22 cellular contexts compared by ENCODE assay signal in genomic region chr1:193786996-193787546, GRCh38.
A peak's percentile ranks its signal among the peaks of the same experiment; 100 is the strongest.
DNase-seq lines count a peak whose midpoint lies in the region; ATAC-seq, FAIRE-seq and TF ChIP-seq lines count a peak whose summit lies in the region.
"Had no signal": no experiment of that assay in that cellular context is flagged by ENCODE, and none has a peak within 500 bp of the region (broad histone marks: within the 10 kb centered on the region; RNA-seq: fewer than 3 reads in every experiment).

No MANE protein-coding gene starts in this region.

- DNase-seq in NCI-H82 (lab: John Stamatoyannopoulos, UW) (peak; percentile 9), NCI-H82 treated with DMSO at 0.1 percent for 48 hours (lab: John Stamatoyannopoulos, UW; ENCODE audit: unreplicated experiment) (no peak), mesendoderm (peak; percentile 16), small intestine (peak; percentile 51), NCI-H748 treated with DMSO at 0.1 percent for 48 hours (lab: John Stamatoyannopoulos, UW) (no peak)
- DNase-seq in CD4-positive, alpha-beta T cell, result no peak
- DNase-seq: ACHN; CD8-positive, alpha-beta T cell; DMS53; GF-D8; H7; Karpas-422; NCI-H1417; NCI-H1694 treated with DMSO at 0.1 percent for 48 hours; NCI-H446 treated with DMSO at 0.1 percent for 48 hours; NCI-H526 treated with DMSO at 0.1 percent for 48 hours; SHP77 treated with DMSO at 0.1 percent for 48 hours had no signal

- no peak overlapping the region for H2AK5ac ChIP-seq in mesendoderm (ENCODE audit: low read length)

- no peak overlapping the region for H3K23ac ChIP-seq in mesendoderm (ENCODE audit: low read length)

- no peak overlapping the region for H3K4me3 ChIP-seq in mesendoderm (ENCODE audit: low read length)
- H3K4me3 ChIP-seq in small intestine (ENCODE audit: low read depth in 1 of 2, low read length in 2 of 2), result no peak overlapping the region
- H3K4me3 ChIP-seq: BLaER1 treated with 17β-estradiol and CSF1 and Interleukin-3, amounts not matched to agents 10 nM and 100 nM; SK-N-MC had no signal

- FAIRE-seq in colon (lab: Jason Lieb, UNC) (peak; percentile 14), small intestine (lab: Jason Lieb, UNC) (no peak)

- H2BK5ac ChIP-seq in mesendoderm (ENCODE audit: low read length), result no peak overlapping the region

- CTCF ChIA-PET in CD4-positive, alpha-beta T cell (lab: Charles Lee), result no interaction called here

- WGBS in mesendoderm (ENCODE audit: extremely low coverage, insufficient coverage, low lambda C conversion rate), result no CpG with 5 or more reads among the region's 2 CpGs
- WGBS in small intestine, 3 donors, result 14 to 39% (median 34%) methylated on average over 2 of the region's 2 CpGs

- ATAC-seq in HG02588 (IDR thresholded peaks at IDR 0.05; ENCODE audit: unreplicated experiment), result no peak
- ATAC-seq in CD4-positive, alpha-beta T cell (ENCODE audit: poor library complexity), result no peak
- ATAC-seq: CD8-positive, alpha-beta T cell had no signal

- no peaks in the 10 kb centered on the region for H3K79me2 ChIP-seq in mesendoderm (ENCODE audit: control insufficient read depth, insufficient read depth, low read length)

- no peak overlapping the region for H3K4me3 Mint-ChIP-seq in CD4-positive, alpha-beta T cell
- H3K4me3 Mint-ChIP-seq: CD8-positive, alpha-beta T cell had no signal

- TF ChIP-seq CTCF in CD4-positive, alpha-beta T cell (IDR thresholded peaks at IDR 0.05), result no peak

- H3K36me3 ChIP-seq in mesendoderm (ENCODE audit: control insufficient read depth, insufficient read depth, low read length) (no peaks in the 10 kb centered on the region), small intestine (ENCODE audit: control insufficient read depth in 2 of 2, insufficient read depth in 2 of 2, low read length in 2 of 2) (no peaks in the 10 kb centered on the region)
- H3K36me3 ChIP-seq: BLaER1 treated with 17β-estradiol and CSF1 and Interleukin-3, amounts not matched to agents 10 nM and 100 nM had no signal

- H3K9me3 ChIP-seq in small intestine (ENCODE audit: control insufficient read depth, low read depth), result no peaks in the 10 kb centered on the region
- H3K9me3 ChIP-seq in CD4-positive, alpha-beta T cell (ENCODE audit: control insufficient read depth, low read length), result no peaks in the 10 kb centered on the region
- H3K9me3 ChIP-seq: BLaER1 treated with 17β-estradiol and CSF1 and Interleukin-3, amounts not matched to agents 10 nM and 100 nM had no signal

- no peak overlapping the region for H3K4ac ChIP-seq in mesendoderm (ENCODE audit: low read depth, low read length)

- no peak overlapping the region for H2BK15ac ChIP-seq in mesendoderm (replicated peaks; ENCODE audit: low read depth)

- no peak overlapping the region for H3K56ac ChIP-seq in mesendoderm (ENCODE audit: low read length)

- no peaks in the 10 kb centered on the region for H3K4me1 Mint-ChIP-seq in CD4-positive, alpha-beta T cell (ENCODE audit: low read depth)

- no peaks in the 10 kb centered on the region for H3K9me3 Mint-ChIP-seq in CD4-positive, alpha-beta T cell
- H3K9me3 Mint-ChIP-seq: CD8-positive, alpha-beta T cell had no signal

- no peaks in the 10 kb centered on the region for H3K27me3 Mint-ChIP-seq in CD4-positive, alpha-beta T cell

- H3K18ac ChIP-seq in mesendoderm (ENCODE audit: low read length), result no peak overlapping the region

- no peaks in the 10 kb centered on the region for H3K79me1 ChIP-seq in mesendoderm (ENCODE audit: low read length)

- intact Hi-C loops in CD4-positive, alpha-beta T cell (cut with DNase I, micrococcal nuclease), result no loop called here

- H3K27ac Mint-ChIP-seq in CD4-positive, alpha-beta T cell, result no peak overlapping the region
- H3K27ac Mint-ChIP-seq: CD8-positive, alpha-beta T cell had no signal

- H3K9ac ChIP-seq in mesendoderm (ENCODE audit: low read length), result no peak overlapping the region
- H3K9ac ChIP-seq: BLaER1 treated with 17β-estradiol and CSF1 and Interleukin-3, amounts not matched to agents 10 nM and 100 nM had no signal

- H3K27ac ChIP-seq in mesendoderm (ENCODE audit: low read depth, low read length) (no peak overlapping the region), small intestine (ENCODE audit: low read depth in 1 of 2, low read length in 1 of 2) (no peak overlapping the region)
- H3K27ac ChIP-seq in CD4-positive, alpha-beta T cell (ENCODE audit: low read depth, low read length), result no peak overlapping the region
- H3K27ac ChIP-seq: BLaER1 treated with 17β-estradiol and CSF1 and Interleukin-3, amounts not matched to agents 10 nM and 100 nM; RWPE1; SK-N-MC had no signal

- no peaks in the 10 kb centered on the region for H3K27me3 ChIP-seq in mesendoderm (ENCODE audit: insufficient read depth, low read length, poor library complexity)
- H3K27me3 ChIP-seq in small intestine (ENCODE audit: control insufficient read depth in 2 of 2, insufficient read depth in 2 of 2, low read length in 2 of 2), result no peaks in the 10 kb centered on the region
- no peaks in the 10 kb centered on the region for H3K27me3 ChIP-seq in CD4-positive, alpha-beta T cell (ENCODE audit: control insufficient read depth, insufficient read depth, low read length)
- H3K27me3 ChIP-seq: BLaER1 treated with 17β-estradiol and CSF1 and Interleukin-3, amounts not matched to agents 10 nM and 100 nM had no signal

- POLR2A ChIA-PET in CD4-positive, alpha-beta T cell (lab: Charles Lee), result no interaction called here

- no peak overlapping the region for H3K4me2 ChIP-seq in mesendoderm (ENCODE audit: low read length)
- H3K4me2 ChIP-seq: BLaER1 treated with 17β-estradiol and CSF1 and Interleukin-3, amounts not matched to agents 10 nM and 100 nM had no signal

- H4K5ac ChIP-seq in mesendoderm (ENCODE audit: low read length), result no peak overlapping the region

- no peak overlapping the region for H4K8ac ChIP-seq in mesendoderm (ENCODE audit: low read depth, low read length)

- no peaks in the 10 kb centered on the region for H3K36me3 Mint-ChIP-seq in CD4-positive, alpha-beta T cell (ENCODE audit: low read depth)
- H3K36me3 Mint-ChIP-seq: CD8-positive, alpha-beta T cell had no signal

- no peak overlapping the region for H2BK120ac ChIP-seq in mesendoderm (ENCODE audit: low read depth, low read length)

- H3K4me1 ChIP-seq in mesendoderm (ENCODE audit: control insufficient read depth, low read depth, low read length) (no peaks in the 10 kb centered on the region), small intestine (ENCODE audit: control insufficient read depth in 2 of 2, insufficient read depth in 1 of 2, low read depth in 1 of 2, low read length in 1 of 2) (peaks cover 0 to 2% of the 10 kb centered on the region in 2 donors)
- H3K4me1 ChIP-seq: BLaER1 treated with 17β-estradiol and CSF1 and Interleukin-3, amounts not matched to agents 10 nM and 100 nM had no signal

Comparison
In these comparisons a context has a peak if more than half of its experiments do, and no peak if none do; other contexts are left out.
1. DNase-seq: peak in NCI-H82 (single experiment), mesendoderm (single experiment) and small intestine (single experiment); none in NCI-H82 treated with DMSO at 0.1 percent for 48 hours (single experiment), CD4-positive, alpha-beta T cell (0 of 10) and NCI-H748 treated with DMSO at 0.1 percent for 48 hours (single experiment).